Comparison of ENCODE assay signal across 8 cellular contexts in the genomic region with DNA sequence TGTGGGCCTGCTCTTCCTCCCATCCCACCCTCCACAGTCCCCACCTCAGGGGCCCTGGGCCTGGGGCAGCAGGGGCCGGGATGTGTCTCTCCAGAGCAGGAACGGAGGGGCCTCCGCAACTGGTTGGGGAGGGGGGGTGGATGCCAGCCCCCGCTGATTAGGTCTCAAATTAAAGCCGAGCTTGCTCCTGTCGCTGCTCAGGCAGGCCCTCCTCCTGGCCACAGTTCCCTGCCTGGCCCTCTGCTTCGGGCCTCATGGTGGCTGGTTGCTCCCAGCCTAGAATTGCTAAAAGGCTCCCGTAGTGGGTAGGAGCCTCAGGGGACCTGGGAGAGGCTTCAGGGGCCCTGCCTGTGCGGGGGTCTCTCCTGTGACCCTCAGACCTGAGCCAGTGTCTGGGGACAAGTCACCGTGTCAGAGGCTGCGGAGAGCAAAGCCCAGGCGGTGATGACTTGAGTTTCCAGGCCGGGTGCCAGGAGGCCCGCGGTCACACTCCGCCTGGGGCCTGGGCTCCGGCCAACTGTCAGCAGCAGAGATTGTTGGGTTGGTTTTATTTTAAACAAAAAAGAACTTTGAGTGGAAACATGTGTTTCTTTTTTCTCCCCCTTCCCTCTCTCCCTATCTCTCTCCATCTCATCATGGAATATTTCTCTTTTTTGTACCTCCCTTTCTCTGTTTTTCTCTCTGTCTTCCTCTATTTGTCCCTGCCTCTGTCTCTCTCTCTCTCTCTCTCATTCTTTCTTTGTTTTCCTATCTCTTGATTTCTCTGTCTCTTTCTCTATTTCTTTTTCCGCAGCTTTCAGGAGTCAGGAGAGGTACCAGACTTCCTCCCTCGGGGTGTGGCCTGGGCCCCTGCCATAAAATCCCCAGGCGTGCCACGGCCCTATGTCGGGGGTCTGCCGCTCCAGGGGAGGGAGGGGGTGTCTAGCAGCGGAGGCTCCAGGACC. TPM values are rescaled to one million over a fixed set of nuclear protein-coding genes. Genes with fewer than 3 reads are reported as not detected.
A peak's percentile ranks its signal among the peaks of the same experiment; 100 is the strongest.
DNase-seq lines count a peak whose midpoint lies in the region; ATAC-seq and TF ChIP-seq lines count a peak whose summit lies in the region.
"Had no signal": no experiment of that assay in that cellular context is flagged by ENCODE, and none has a peak within 500 bp of the region (broad histone marks: within the 10 kb centered on the region; RNA-seq: fewer than 3 reads in every experiment).

No MANE protein-coding gene starts in this region.

- H2BK120ac ChIP-seq in IMR-90 (ENCODE audit: low read depth, low read length), result peak overlapping the region; percentile 87

- H3K56ac ChIP-seq in IMR-90 (ENCODE audit: extremely low read depth, insufficient read depth, low read length), result peak overlapping the region; percentile 34

- ATAC-seq in IMR-90 (ENCODE audit: low read depth) (peak; percentile 74), GM18502 (IDR thresholded peaks at IDR 0.05; ENCODE audit: poor library complexity, unreplicated experiment) (no peak), GM21367 (IDR thresholded peaks at IDR 0.05; ENCODE audit: unreplicated experiment) (no peak)

- POLR2A ChIA-PET in IMR-90 (lab: Charles Lee; ENCODE audit: unreplicated experiment), result no interaction called here

- H3K4me3 ChIP-seq in IMR-90 (ENCODE audit: insufficient read depth, low read depth, low read length) (no peak overlapping the region), iPS-20b (ENCODE audit: low read length) (no peak overlapping the region), smooth muscle cell (no peak overlapping the region)

- H2AK9ac ChIP-seq in IMR-90 (replicated peaks; ENCODE audit: low read depth, low read length, poor library complexity), result peak overlapping the region; percentile 68

- H3K9me1 ChIP-seq in IMR-90 (ENCODE audit: insufficient read depth, low read length), result peaks cover 9% of the 10 kb centered on the region

- H4K5ac ChIP-seq in IMR-90 (ENCODE audit: low read depth, low read length), result peak overlapping the region; percentile 93

- intact Hi-C loops in IMR-90 (cut with micrococcal nuclease), result no loop called here

- dilution Hi-C loops in IMR-90 (cut with HindIII; ENCODE audit: low sequenced_read_pairs, unreplicated experiment), result no loop called here

- H4K91ac ChIP-seq in IMR-90 (ENCODE audit: insufficient read depth, low read depth, low read length), result peak overlapping the region; percentile 94

- CTCF ChIA-PET in IMR-90 (lab: Yijun Ruan, JAX), result no interaction called here

- H3K4ac ChIP-seq in IMR-90 (ENCODE audit: low read depth, low read length), result peak overlapping the region; percentile 99

- peak overlapping the region; percentile 66 for H2AFZ ChIP-seq in IMR-90 (replicated peaks; ENCODE audit: low read length, poor library complexity)
- H2AFZ ChIP-seq in smooth muscle cell (ENCODE audit: low read depth), result no peak overlapping the region

- H4K20me1 ChIP-seq in IMR-90 (ENCODE audit: insufficient read depth, low read length), result no peaks in the 10 kb centered on the region
- H4K20me1 ChIP-seq in smooth muscle cell (ENCODE audit: low read depth), result no peaks in the 10 kb centered on the region

- H3K27me3 ChIP-seq in IMR-90 (ENCODE audit: control insufficient read depth, insufficient read depth, low read length) (no peaks in the 10 kb centered on the region), iPS-20b (ENCODE audit: insufficient read depth, low read length) (no peaks in the 10 kb centered on the region), smooth muscle cell (ENCODE audit: low read depth) (no peaks in the 10 kb centered on the region)

- peak overlapping the region; percentile 92 for H2BK20ac ChIP-seq in IMR-90 (ENCODE audit: low read depth, low read length)

- H3K4me2 ChIP-seq in IMR-90 (ENCODE audit: low read depth, low read length) (peak overlapping the region; percentile 33), smooth muscle cell (peak overlapping the region; percentile 46)

- peaks cover 17% of the 10 kb centered on the region for H3F3A ChIP-seq in smooth muscle cell (ENCODE audit: low read depth)

- peak overlapping the region; percentile 63 for H3K9ac ChIP-seq in IMR-90 (ENCODE audit: low read depth, low read length)
- H3K9ac ChIP-seq in iPS-20b (ENCODE audit: low read depth, low read length), result no peak overlapping the region
- H3K9ac ChIP-seq in smooth muscle cell (ENCODE audit: low read depth), result peak overlapping the region; percentile 58

- in situ Hi-C loops in IMR-90 (cut with MboI; ENCODE audit: low sequenced_read_pairs), result loop anchor here (25.0 kb wide), 1 partner anchor 389 kb away; no protein-coding TSS in a partner anchor

- H3K9me3 ChIP-seq in IMR-90 (ENCODE audit: control insufficient read depth, insufficient read depth, low read length) (no peaks in the 10 kb centered on the region), iPS-20b (ENCODE audit: insufficient read depth, low read depth, low read length) (no peaks in the 10 kb centered on the region), smooth muscle cell (replicated peaks; ENCODE audit: low read depth) (no peaks in the 10 kb centered on the region)

- H2AK5ac ChIP-seq in IMR-90 (ENCODE audit: low read depth, low read length), result peak overlapping the region; percentile 98

- peak overlapping the region; percentile 81 to 92 for H4K8ac ChIP-seq in IMR-90 (ENCODE audit: low read depth in 2 of 2, low read length in 2 of 2)

- 0% methylated on average over 1 of the region's 24 CpGs; no CpG with 5 or more reads in 1 of the 2 experiments for WGBS in IMR-90 (ENCODE audit: extremely low coverage in 2 of 2, insufficient read length in 1 of 2), 2 experiments
- 32% methylated on average over 19 of the region's 24 CpGs for WGBS in smooth muscle cell (ENCODE audit: low lambda C conversion rate)

- TF ChIP-seq RAD21 in IMR-90 (IDR thresholded peaks at IDR 0.05; ENCODE audit: low read length), result no peak

- peak overlapping the region; percentile 90 for H3K14ac ChIP-seq in IMR-90 (replicated peaks; ENCODE audit: low read depth, low read length)

- DNase-seq in IMR-90 (peak; percentile 91), astrocyte of the hippocampus (ENCODE audit: low read depth, low spot score) (peak; percentile 98), smooth muscle cell (lab: John Stamatoyannopoulos, UW; ENCODE audit: unreplicated experiment) (peak; percentile 56), SK-N-DZ (ENCODE audit: low spot score) (no peak)

- H3K27ac ChIP-seq in IMR-90 (ENCODE audit: insufficient read depth, low read length), result peak overlapping the region; percentile 90
- peak overlapping the region; percentile 33 for H3K27ac ChIP-seq in iPS-20b (ENCODE audit: low read length)
- H3K27ac ChIP-seq in smooth muscle cell (ENCODE audit: low read depth), result peak overlapping the region; percentile 94

- peak overlapping the region; percentile 85 for H2BK5ac ChIP-seq in IMR-90 (ENCODE audit: low read depth, low read length, poor library complexity, severe bottlenecking)

- H3K23ac ChIP-seq in IMR-90 (ENCODE audit: low read depth, low read length), result peak overlapping the region; percentile 69

- TF ChIP-seq CTCF in IMR-90 (conservative IDR thresholded peaks at IDR 0.05; ENCODE audit: low read depth, low read length), result no peak
- TF ChIP-seq CTCF in smooth muscle cell (IDR thresholded peaks at IDR 0.05; ENCODE audit: borderline replicate concordance, insufficient read depth, poor library complexity, severe bottlenecking), result no peak

- H3K36me3 ChIP-seq in IMR-90 (ENCODE audit: control insufficient read depth, insufficient read depth, low read length) (no peaks in the 10 kb centered on the region), iPS-20b (ENCODE audit: insufficient read depth, low read depth, low read length) (no peaks in the 10 kb centered on the region), smooth muscle cell (ENCODE audit: low read depth) (no peaks in the 10 kb centered on the region)

- BruUV-seq in IMR-90 (replicated peaks; lab: Mats Ljungman, UMichigan), result no TSS peak

- peaks cover 0 to 13% of the 10 kb centered on the region in 2 experiments; a peak in 2 of 4 replicates for H3K79me1 ChIP-seq in IMR-90 (ENCODE audit: low read depth in 1 of 2, low read length in 2 of 2)

- TF ChIP-seq POLR2A in IMR-90 (IDR thresholded peaks at IDR 0.05; ENCODE audit: low read depth, low read length), result no peak

- H3K4me1 ChIP-seq in IMR-90 (ENCODE audit: control insufficient read depth, insufficient read depth, low read length), result peaks cover 43% of the 10 kb centered on the region
- peaks cover 3% of the 10 kb centered on the region; the same call in 1 of the 2 replicates for H3K4me1 ChIP-seq in iPS-20b (ENCODE audit: insufficient read depth, low read length)
- peaks cover 34% of the 10 kb centered on the region for H3K4me1 ChIP-seq in smooth muscle cell (ENCODE audit: low read depth)

- peak overlapping the region; percentile 97; the same call in 2 of the 3 replicates for H2BK15ac ChIP-seq in IMR-90 (ENCODE audit: low read depth, low read length)

- peak overlapping the region; percentile 96 for H3K18ac ChIP-seq in IMR-90 (ENCODE audit: low read depth, low read length)

- H3K79me2 ChIP-seq in smooth muscle cell (ENCODE audit: low read depth), result no peaks in the 10 kb centered on the region

TF ChIP-seq in IMR-90, 13 proteins besides CTCF, POLR2A, EP300 and RAD21 (continues in another document):
- TF ChIP-seq MAZ (IDR thresholded peaks at IDR 0.05; ENCODE audit: borderline replicate concordance, low read depth, low read length) (peak; percentile 60; the same call in 1 of the 2 replicates), MXI1 (IDR thresholded peaks at IDR 0.05; ENCODE audit: borderline replicate concordance, low read depth, low read length) (0 out of 2 replicates have a peak, but pooled peaks have one; percentile 26)

RNA-seq across cellular contexts. Expression of gene EPHA2, which starts 20.0 kb away (rescaled TPM):
- total RNA-seq in IMR-90 (2012; rRNA removed) (22.5 and 24.0 TPM in 2 replicates), smooth muscle cell (34.8 and 41.1 TPM in 2 replicates)
- polyA plus RNA-seq in IMR-90 (2012; rRNA removed) (72.6 and 82.5 TPM in 2 replicates), smooth muscle cell (27.3 and 48.4 TPM in 2 replicates)
- polyA plus RNA-seq in IMR-90 (2012; cell fraction: cytosol; rRNA removed), result 65.8 and 89.5 TPM in 2 replicates
- polyA plus RNA-seq in IMR-90 (2012; cell fraction: nucleus; rRNA removed; ENCODE audit: low replicate concordance), result 96.5 and 215 TPM in 2 replicates
- 0.08 TPM in 1 of 2 replicates, not detected in the other for polyA plus RNA-seq in SK-N-DZ (2014; cell fraction: cytosol; rRNA removed)
- 0.05 TPM in 1 of 2 replicates, not detected in the other for polyA plus RNA-seq in SK-N-DZ (2014; cell fraction: nucleus; rRNA removed)
- total RNA-seq: T-helper 2 cell treated with Interferon-gamma antibody and Interleukin-4, amounts not matched to agents 100 ng/mL and 5 ng/mL, for 36 hours had no signal

RNA-seq across cellular contexts. Expression of gene ARHGEF19, which starts 36.6 kb away (rescaled TPM):
- total RNA-seq in IMR-90 (2012; rRNA removed), result 3.3 and 4.5 TPM in 2 replicates
- 16.8 and 17.2 TPM in 2 replicates for polyA plus RNA-seq in IMR-90 (2012; rRNA removed)
- 13.6 and 18.3 TPM in 2 replicates for polyA plus RNA-seq in IMR-90 (2012; cell fraction: cytosol; rRNA removed)
- 34.8 and 65.2 TPM in 2 replicates for polyA plus RNA-seq in IMR-90 (2012; cell fraction: nucleus; rRNA removed; ENCODE audit: low replicate concordance)
- total RNA-seq in smooth muscle cell, result 24.9 and 32.1 TPM in 2 replicates
- 45.9 and 52.1 TPM in 2 replicates for polyA plus RNA-seq in smooth muscle cell
- polyA plus RNA-seq in SK-N-DZ (2014; cell fraction: cytosol; rRNA removed), result 9.4 and 19.9 TPM in 2 replicates
- 41.7 and 43.1 TPM in 2 replicates for polyA plus RNA-seq in SK-N-DZ (2014; cell fraction: nucleus; rRNA removed)

Comparison
In these comparisons a context has a peak if more than half of its experiments do, and no peak if none do; other contexts are left out.
1. H3K27ac ChIP-seq: peak in every context shown above with its lines; median percentile 94 in smooth muscle cell; 90 in IMR-90; 33 in iPS-20b.